1 cellular context compared by ENCODE assay signal in the genomic region with DNA sequence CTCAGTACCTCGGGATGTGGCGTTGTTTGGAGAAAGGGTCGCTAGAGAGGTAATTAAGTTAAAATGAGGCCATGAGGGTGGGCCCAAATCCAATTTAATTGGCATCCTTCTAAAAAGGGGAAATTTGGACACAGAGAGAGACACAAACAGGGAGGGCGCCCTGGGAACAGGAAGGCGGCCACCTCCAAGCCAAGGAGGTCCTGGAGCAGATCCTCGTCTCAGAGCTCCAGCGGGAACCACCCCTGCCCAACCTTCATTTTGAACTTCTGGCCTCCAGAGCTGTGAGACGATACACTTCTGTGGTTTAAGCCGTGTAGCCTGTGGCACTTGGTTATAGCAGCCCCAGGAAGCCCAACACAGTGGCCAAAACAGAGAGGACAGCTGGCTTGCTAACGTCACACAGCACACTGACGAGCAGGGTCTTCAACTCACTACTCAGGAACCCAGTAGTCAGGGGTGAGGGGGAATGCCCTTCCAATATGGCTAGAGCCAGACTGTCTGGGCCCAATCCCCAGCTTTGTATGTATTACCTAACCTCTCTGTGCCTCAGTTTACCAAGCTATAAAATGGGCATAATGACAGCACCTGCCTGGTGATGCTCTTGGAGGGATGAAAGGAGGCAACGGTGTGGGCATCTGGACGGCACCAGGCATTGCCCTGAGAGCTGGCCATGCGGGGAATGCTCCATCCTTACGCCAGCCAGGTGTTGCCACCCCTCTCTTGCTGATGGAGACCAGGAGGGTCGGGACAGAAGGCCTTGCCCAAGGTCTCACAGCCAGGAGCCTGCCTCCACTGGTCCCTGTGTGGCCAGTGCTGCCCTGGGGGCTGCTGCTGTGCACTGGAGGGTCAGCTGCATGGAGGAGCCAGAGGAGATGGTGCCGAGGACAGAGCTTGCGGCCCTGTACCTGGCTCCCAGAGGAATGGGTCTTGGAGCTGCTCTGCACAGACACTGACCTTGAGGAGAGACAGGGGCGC.
A peak's percentile ranks its signal among the peaks of the same experiment; 100 is the strongest.
TF ChIP-seq lines count a peak whose summit lies in the region.

No MANE protein-coding gene starts in this region.

TF ChIP-seq in K562, 482 proteins besides CTCF, POLR2A, EP300 and RAD21:
- TF ChIP-seq ZFP36 (IDR thresholded peaks at IDR 0.05; ENCODE audit: low read depth, low read length, partially characterized antibody) (peak; percentile 42), ASH1L (IDR thresholded peaks at IDR 0.05; ENCODE audit: borderline replicate concordance, low read depth, partially characterized antibody) (no peak), FOXA1 (IDR thresholded peaks at IDR 0.05; ENCODE audit: borderline replicate concordance) (no peak), ADNP (tag; IDR thresholded peaks at IDR 0.05) (peak; percentile 59; the same call in 1 of the 2 replicates), BCOR (IDR thresholded peaks at IDR 0.05) (peak; percentile 96), CHD4 (IDR thresholded peaks at IDR 0.05; ENCODE audit: insufficient read depth, insufficient replicate concordance, low read depth, low read length, poor library complexity, severe bottlenecking) (peak; percentile 73), U2AF2 (optimal IDR thresholded peaks at IDR 0.05; ENCODE audit: low read depth, low read length) (no peak), RBM25 (IDR thresholded peaks at IDR 0.05; ENCODE audit: low read depth, low read length, severe bottlenecking) (peak; percentile 86), KDM1A (IDR thresholded peaks at IDR 0.05) (peak; percentile 54 to 80; a peak in 3 of 4 replicates), HDAC2 (IDR thresholded peaks at IDR 0.05) (peak; percentile 38; the same call in 1 of the 2 replicates), SPI1 (IDR thresholded peaks at IDR 0.05; ENCODE audit: borderline replicate concordance, low read depth, low read length) (no peak), PPARD (CRISPR knock-in tag; IDR thresholded peaks at IDR 0.05) (no peak), GATA2 (CRISPR knock-in tag; IDR thresholded peaks at IDR 0.05) (no peak), SMARCA5 (IDR thresholded peaks at IDR 0.05) (peak; percentile 67; the same call in 1 of the 2 replicates)
- TF ChIP-seq, protein P1, sequence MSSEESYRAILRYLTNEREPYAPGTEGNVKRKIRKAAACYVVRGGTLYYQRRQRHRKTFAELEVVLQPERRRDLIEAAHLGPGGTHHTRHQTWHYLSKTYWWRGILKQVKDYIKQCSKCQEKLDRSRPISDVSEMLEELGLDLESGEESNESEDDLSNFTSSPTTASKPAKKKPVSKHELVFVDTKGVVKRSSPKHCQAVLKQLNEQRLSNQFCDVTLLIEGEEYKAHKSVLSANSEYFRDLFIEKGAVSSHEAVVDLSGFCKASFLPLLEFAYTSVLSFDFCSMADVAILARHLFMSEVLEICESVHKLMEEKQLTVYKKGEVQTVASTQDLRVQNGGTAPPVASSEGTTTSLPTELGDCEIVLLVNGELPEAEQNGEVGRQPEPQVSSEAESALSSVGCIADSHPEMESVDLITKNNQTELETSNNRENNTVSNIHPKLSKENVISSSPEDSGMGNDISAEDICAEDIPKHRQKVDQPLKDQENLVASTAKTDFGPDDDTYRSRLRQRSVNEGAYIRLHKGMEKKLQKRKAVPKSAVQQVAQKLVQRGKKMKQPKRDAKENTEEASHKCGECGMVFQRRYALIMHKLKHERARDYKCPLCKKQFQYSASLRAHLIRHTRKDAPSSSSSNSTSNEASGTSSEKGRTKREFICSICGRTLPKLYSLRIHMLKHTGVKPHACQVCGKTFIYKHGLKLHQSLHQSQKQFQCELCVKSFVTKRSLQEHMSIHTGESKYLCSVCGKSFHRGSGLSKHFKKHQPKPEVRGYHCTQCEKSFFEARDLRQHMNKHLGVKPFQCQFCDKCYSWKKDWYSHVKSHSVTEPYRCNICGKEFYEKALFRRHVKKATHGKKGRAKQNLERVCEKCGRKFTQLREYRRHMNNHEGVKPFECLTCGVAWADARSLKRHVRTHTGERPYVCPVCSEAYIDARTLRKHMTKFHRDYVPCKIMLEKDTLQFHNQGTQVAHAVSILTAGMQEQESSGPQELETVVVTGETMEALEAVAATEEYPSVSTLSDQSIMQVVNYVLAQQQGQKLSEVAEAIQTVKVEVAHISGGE (CRISPR knock-in tag; IDR thresholded peaks at IDR 0.05) = no peak
- TF ChIP-seq, protein P2, sequence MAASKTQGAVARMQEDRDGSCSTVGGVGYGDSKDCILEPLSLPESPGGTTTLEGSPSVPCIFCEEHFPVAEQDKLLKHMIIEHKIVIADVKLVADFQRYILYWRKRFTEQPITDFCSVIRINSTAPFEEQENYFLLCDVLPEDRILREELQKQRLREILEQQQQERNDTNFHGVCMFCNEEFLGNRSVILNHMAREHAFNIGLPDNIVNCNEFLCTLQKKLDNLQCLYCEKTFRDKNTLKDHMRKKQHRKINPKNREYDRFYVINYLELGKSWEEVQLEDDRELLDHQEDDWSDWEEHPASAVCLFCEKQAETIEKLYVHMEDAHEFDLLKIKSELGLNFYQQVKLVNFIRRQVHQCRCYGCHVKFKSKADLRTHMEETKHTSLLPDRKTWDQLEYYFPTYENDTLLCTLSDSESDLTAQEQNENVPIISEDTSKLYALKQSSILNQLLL (CRISPR knock-in tag; IDR thresholded peaks at IDR 0.05; ENCODE audit: borderline replicate concordance) = no peak
- TF ChIP-seq, protein P3, sequence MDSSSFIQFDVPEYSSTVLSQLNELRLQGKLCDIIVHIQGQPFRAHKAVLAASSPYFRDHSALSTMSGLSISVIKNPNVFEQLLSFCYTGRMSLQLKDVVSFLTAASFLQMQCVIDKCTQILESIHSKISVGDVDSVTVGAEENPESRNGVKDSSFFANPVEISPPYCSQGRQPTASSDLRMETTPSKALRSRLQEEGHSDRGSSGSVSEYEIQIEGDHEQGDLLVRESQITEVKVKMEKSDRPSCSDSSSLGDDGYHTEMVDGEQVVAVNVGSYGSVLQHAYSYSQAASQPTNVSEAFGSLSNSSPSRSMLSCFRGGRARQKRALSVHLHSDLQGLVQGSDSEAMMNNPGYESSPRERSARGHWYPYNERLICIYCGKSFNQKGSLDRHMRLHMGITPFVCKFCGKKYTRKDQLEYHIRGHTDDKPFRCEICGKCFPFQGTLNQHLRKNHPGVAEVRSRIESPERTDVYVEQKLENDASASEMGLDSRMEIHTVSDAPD (CRISPR knock-in tag; IDR thresholded peaks at IDR 0.05) = no peak
- TF ChIP-seq, protein P4, sequence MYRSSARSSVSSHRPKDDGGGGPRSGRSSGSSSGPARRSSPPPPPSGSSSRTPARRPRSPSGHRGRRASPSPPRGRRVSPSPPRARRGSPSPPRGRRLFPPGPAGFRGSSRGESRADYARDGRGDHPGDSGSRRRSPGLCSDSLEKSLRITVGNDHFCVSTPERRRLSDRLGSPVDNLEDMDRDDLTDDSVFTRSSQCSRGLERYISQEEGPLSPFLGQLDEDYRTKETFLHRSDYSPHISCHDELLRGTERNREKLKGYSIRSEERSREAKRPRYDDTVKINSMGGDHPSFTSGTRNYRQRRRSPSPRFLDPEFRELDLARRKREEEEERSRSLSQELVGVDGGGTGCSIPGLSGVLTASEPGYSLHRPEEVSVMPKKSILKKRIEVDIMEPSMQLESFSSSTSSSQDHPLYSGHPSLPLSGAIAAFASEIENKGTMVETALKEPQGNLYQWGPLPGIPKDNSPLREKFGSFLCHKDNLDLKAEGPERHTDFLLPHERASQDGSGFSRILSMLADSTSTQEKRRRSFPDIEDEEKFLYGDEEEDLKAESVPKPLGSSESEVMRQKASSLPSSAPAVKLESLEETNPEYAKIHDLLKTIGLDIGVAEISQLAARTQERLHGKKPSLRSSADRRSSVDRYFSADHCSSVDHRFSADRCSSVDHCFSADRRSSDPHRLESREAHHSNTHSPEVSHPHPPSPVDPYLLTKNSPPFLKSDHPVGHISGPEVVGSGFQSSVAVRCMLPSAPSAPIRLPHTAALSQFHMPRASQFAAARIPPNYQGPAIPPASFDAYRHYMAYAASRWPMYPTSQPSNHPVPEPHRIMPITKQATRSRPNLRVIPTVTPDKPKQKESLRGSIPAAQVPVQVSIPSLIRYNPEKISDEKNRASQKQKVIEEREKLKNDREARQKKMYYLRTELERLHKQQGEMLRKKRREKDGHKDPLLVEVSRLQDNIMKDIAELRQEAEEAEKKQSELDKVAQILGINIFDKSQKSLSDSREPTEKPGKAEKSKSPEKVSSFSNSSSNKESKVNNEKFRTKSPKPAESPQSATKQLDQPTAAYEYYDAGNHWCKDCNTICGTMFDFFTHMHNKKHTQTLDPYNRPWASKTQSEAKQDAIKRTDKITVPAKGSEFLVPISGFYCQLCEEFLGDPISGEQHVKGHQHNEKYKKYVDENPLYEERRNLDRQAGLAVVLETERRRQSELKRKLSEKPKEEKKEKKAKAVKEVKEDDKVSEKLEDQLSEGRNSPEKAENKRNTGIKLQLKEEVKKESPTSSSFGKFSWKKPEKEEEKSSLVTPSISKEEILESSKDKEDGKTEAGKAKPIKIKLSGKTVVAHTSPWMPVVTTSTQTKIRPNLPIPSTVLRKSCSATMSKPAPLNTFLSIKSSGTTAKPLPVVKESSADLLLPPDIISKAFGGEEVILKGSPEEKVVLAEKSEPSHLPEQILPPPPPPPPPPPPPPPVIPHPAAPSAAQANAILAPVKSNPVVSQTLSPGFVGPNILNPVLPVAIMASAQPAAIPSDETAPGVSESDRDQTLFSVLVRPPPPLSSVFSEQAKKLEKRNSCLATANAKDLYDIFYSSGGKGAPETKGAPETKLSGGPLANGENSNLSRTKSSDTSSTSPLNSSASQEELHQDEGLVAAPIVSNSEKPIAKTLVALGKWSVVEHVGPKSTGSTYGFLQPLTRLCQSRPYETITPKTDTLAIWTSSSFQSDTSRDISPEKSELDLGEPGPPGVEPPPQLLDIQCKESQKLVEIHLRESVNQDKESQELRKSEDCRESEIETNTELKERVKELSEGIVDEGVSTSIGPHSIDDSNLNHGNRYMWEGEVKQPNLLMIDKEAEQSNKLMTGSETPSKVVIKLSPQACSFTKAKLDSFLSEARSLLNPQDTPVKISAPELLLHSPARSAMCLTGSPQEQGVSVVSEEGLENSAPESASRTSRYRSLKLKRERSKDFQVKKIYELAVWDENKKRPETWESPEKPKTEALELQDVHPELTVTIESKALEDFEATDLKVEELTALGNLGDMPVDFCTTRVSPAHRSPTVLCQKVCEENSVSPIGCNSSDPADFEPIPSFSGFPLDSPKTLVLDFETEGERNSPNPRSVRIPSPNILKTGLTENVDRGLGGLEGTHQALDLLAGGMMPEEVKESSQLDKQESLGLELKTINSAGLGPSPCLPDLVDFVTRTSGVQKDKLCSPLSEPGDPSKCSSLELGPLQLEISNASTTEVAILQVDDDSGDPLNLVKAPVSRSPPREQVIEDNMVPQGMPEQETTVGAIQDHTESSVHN (IDR thresholded peaks at IDR 0.05; ENCODE audit: borderline replicate concordance in 1 of 2, low read depth in 1 of 2) = no peak
